Comparison of ENCODE assay signal across 11 cellular contexts in genomic region chr13:90238433-90238832, GRCh38.
DNase-seq lines count a peak whose midpoint lies in the region; ATAC-seq and TF ChIP-seq lines count a peak whose summit lies in the region.
"Had no signal": no experiment of that assay in that cellular context is flagged by ENCODE, and none has a peak within 500 bp of the region (broad histone marks: within the 10 kb centered on the region; RNA-seq: fewer than 3 reads in every experiment).

No MANE protein-coding gene starts in this region.

- in situ Hi-C loops in KBM-7 (cut with MboI; ENCODE audit: low pct_unique_long_range_greater_than_20kb, low sequenced_read_pairs) = no loop called here

- intact Hi-C loops in esophagus squamous epithelium (cut with DNase I) = no loop called here

- TF ChIP-seq POLR2A in esophagus squamous epithelium (IDR thresholded peaks at IDR 0.05) = no peak

- ATAC-seq in GM19035 (IDR thresholded peaks at IDR 0.05; ENCODE audit: unreplicated experiment) = no peak
- ATAC-seq: gastrocnemius medialis, right cardiac atrium had no signal

- H3K9me3 ChIP-seq in esophagus squamous epithelium = no peaks in the 10 kb centered on the region
- H3K9me3 ChIP-seq: gastrocnemius medialis had no signal

- H3K27me3 ChIP-seq in esophagus squamous epithelium = no peaks in the 10 kb centered on the region
- H3K27me3 ChIP-seq: gastrocnemius medialis had no signal

- TF ChIP-seq CTCF in epithelial cell of esophagus (IDR thresholded peaks at IDR 0.05; ENCODE audit: insufficient read depth, low read depth, low read length, missing control alignments) (no peak), esophagus squamous epithelium (IDR thresholded peaks at IDR 0.05) (no peak)

- H3K4me1 ChIP-seq in esophagus squamous epithelium = no peaks in the 10 kb centered on the region
- H3K4me1 ChIP-seq: gastrocnemius medialis had no signal

- no peak overlapping the region for H3K27ac ChIP-seq in esophagus squamous epithelium
- H3K27ac ChIP-seq: gastrocnemius medialis had no signal

- H3K4me3 ChIP-seq in epithelial cell of esophagus (ENCODE audit: low read length) (no peak overlapping the region), esophagus squamous epithelium (no peak overlapping the region)
- H3K4me3 ChIP-seq: gastrocnemius medialis had no signal

- DNase-seq in KBM-7 (peak; percentile 27), SK-N-DZ (ENCODE audit: low spot score) (peak; percentile 6), epithelial cell of esophagus (ENCODE audit: low read depth) (peak; percentile 58), renal cortical epithelial cell (ENCODE audit: low read depth) (peak; percentile 63), esophagus squamous epithelium (lab: John Stamatoyannopoulos, UW) (no peak), LoVo (ENCODE audit: low spot score) (no peak)
- DNase-seq: activated CD4-positive, CD25-positive, alpha-beta regulatory T cell treated with anti-CD3 and anti-CD28 coated beads, Interleukin-2, amount 50 U/mL, for 72 hours; gastrocnemius medialis; right cardiac atrium; SHP77 treated with DMSO at 0.1 percent for 48 hours had no signal

- no peaks in the 10 kb centered on the region for H3K36me3 ChIP-seq in esophagus squamous epithelium
- H3K36me3 ChIP-seq: gastrocnemius medialis had no signal

- WGBS in esophagus squamous epithelium, 2 donors = 40 to 51% methylated on average over 4 of the region's 4 CpGs

Comparison
In these comparisons a context has a peak if more than half of its experiments do, and no peak if none do; other contexts are left out.
1. DNase-seq: peak in KBM-7 (single experiment), SK-N-DZ (single experiment), epithelial cell of esophagus (single experiment) and renal cortical epithelial cell (single experiment); none in esophagus squamous epithelium (single experiment) and LoVo (single experiment).